ENCODE assay signal across 1 cellular context in the genomic region with DNA sequence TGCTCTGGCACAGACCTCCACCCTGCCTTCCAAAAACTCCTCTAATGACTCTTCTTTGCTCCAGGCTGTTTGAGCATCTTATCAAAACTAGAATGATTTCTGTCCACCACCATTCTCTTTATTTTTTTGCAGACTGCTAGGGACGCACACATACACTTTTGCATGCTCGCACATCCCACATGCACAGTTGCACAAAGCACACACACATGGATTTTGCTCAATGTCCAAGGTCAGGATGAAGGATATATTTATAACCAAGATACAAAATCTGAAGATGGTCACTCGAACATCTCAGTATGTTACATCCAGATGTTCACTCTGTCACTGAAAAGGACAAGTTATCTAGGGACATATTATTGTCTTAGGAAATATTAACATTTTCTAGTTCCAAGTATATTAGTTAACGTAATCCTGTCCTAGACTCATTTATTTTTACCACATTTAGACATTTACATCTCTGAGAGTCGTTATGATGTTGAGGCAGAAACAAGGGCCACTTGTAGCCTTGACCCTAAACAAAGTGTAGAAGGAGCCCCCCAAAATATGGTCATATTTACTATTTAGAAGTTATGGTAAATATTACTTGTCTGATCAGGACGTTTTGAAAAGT.
TF ChIP-seq lines count a peak whose summit lies in the region.

No MANE protein-coding gene starts in this region.

TF ChIP-seq in H1, 55 proteins besides CTCF, POLR2A, EP300 and RAD21:
- no peak for TF ChIP-seq SRF (IDR thresholded peaks at IDR 0.05; ENCODE audit: low read depth, low read length)
- no peak for TF ChIP-seq POLR2AphosphoS5 (IDR thresholded peaks at IDR 0.05; ENCODE audit: low read depth, low read length)
- TF ChIP-seq TCF12 (IDR thresholded peaks at IDR 0.05; ENCODE audit: low read depth, low read length) = no peak
- peak; percentile 71 for TF ChIP-seq RNF2 (IDR thresholded peaks at IDR 0.05; ENCODE audit: borderline replicate concordance, low read depth, low read length, missing control alignments, poor library complexity, severe bottlenecking)
- no peak for TF ChIP-seq MAFK (IDR thresholded peaks at IDR 0.05; ENCODE audit: low read depth, low read length)
- TF ChIP-seq KDM4A (IDR thresholded peaks at IDR 0.05; ENCODE audit: low read depth, low read length, severe bottlenecking) = no peak
- TF ChIP-seq CBX8 (IDR thresholded peaks at IDR 0.05; ENCODE audit: borderline replicate concordance, low read depth, low read length) = peak; percentile 95; the same call in 1 of the 2 replicates
- no peak for TF ChIP-seq EGR1 (IDR thresholded peaks at IDR 0.05; ENCODE audit: borderline replicate concordance, low read depth, low read length)
- no peak for TF ChIP-seq CBX5 (IDR thresholded peaks at IDR 0.05; ENCODE audit: low read depth, low read length)
- no peak for TF ChIP-seq TAF1 (IDR thresholded peaks at IDR 0.05; ENCODE audit: low read depth, low read length)
- TF ChIP-seq JUN (IDR thresholded peaks at IDR 0.05; ENCODE audit: low read depth, low read length) = no peak
- 0 out of 2 replicates have a peak, but pooled peaks have one; percentile 9 for TF ChIP-seq SUZ12 (IDR thresholded peaks at IDR 0.05; ENCODE audit: low read length)
